Comparison of ENCODE assay signal across 21 cellular contexts in genomic region chr5:61949680-61950435, GRCh38.
"Had no signal": no experiment of that assay in that cellular context is flagged by ENCODE, and none has a peak within 500 bp of the region (broad histone marks: within the 10 kb centered on the region; RNA-seq: fewer than 3 reads in every experiment).

No MANE protein-coding gene starts in this region.

- H3K4me3 ChIP-seq: SK-N-MC had no signal

- H3K27ac ChIP-seq: SK-N-MC, VCaP had no signal

- ATAC-seq: activated naive CD4-positive, alpha-beta T cell treated with anti-CD3 and anti-CD28 coated beads, Interleukin-2, amount 50 U/mL, for 72 hours; activated naive CD8-positive, alpha-beta T cell treated with anti-CD3 and anti-CD28 coated beads, Interleukin-2, amount 50 U/mL, for 24 hours; activated T-cell treated with anti-CD3 and anti-CD28 coated beads, Interleukin-2, amount 50 U/mL, for 4 hours had no signal

- DNase-seq: activated CD4-positive, alpha-beta memory T cell treated with anti-CD3 and anti-CD28 coated beads for 36 hours; activated CD4-positive, alpha-beta T cell treated with anti-CD3 and anti-CD28 coated beads, Interleukin-2, amount 10 ng/mL, durations not matched to agents 7 days and 5 days; activated CD4-positive, CD25-positive, alpha-beta regulatory T cell; activated CD8-positive, alpha-beta memory T cell treated with anti-CD3 and anti-CD28 coated beads for 24 hours; activated effector memory CD4-positive, alpha-beta T cell treated with anti-CD3 and anti-CD28 coated beads, Interleukin-2, amount 50 U/mL, for 16 hours; activated naive CD4-positive, alpha-beta T cell treated with Interleukin-2 at 50 U/mL for 16 hours; activated naive CD8-positive, alpha-beta T cell treated with anti-CD3 and anti-CD28 coated beads, Interleukin-2, amount 50 U/mL, for 24 hours; activated T-cell treated with anti-CD3 and anti-CD28 coated beads, Interleukin-2, amount 50 U/mL, for 4 hours; KG1; NCI-H1092 treated with DMSO at 0.1 percent for 48 hours; NCI-H1436; NCI-H187 treated with DMSO at 0.1 percent for 48 hours; NCI-H2171; NCI-H2227 treated with DMSO at 0.1 percent for 48 hours; NCI-H526 treated with DMSO at 0.1 percent for 48 hours; NCI-H82; SIG-M5; T-helper 1 cell had no signal
